In the genomic region with DNA sequence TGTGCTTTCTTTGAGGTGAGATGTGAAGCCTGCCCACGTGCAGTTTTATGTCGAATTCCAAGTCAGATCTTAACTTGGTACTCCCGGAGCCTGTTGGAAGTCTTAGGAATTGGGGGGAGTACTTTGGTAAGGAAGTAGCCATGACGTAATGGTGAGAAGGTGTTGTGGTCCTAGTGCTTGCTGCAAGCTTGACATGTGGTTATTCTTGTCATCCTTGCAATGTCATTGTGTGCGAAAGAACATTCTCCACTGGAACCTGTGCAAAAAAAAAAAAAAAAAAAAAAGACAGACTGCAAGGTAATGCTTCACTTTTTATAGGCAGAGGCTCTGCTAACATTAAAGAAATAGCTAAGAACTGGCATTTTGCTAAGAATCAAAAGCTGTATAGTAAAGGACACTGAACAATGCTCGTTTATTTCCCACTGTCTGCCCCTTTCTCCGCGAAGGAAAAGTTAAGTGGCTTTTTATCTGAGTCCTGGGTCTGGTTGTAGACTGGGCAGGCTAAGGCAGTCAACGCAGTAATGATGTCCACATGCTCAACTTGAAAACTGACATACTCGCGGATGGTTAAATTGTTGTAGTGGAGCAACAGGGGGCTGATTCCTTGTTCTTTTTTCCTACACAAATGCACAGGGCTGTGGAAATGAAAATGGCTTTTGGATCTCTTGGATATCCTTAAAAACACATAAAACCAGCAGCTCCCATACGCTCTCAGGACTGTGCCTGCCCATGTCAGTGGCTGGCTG, we compare ENCODE assay signal across 16 cellular contexts. TPM values are rescaled to one million over a fixed set of nuclear protein-coding genes. Genes with fewer than 3 reads are reported as not detected.
DNase-seq lines count a peak whose midpoint lies in the region; ATAC-seq, FAIRE-seq and TF ChIP-seq lines count a peak whose summit lies in the region.
"Had no signal": no experiment of that assay in that cellular context is flagged by ENCODE, and none has a peak within 500 bp of the region (broad histone marks: within the 10 kb centered on the region; RNA-seq: fewer than 3 reads in every experiment).

No MANE protein-coding gene starts in this region.

- H3K4me1 ChIP-seq in HepG2 (ENCODE audit: insufficient read depth, low read length) (no peaks in the 10 kb centered on the region), right lobe of liver (no peaks in the 10 kb centered on the region), mesenchymal stem cell (ENCODE audit: control insufficient read depth, insufficient read depth, low read depth, low read length) (peaks cover 13% of the 10 kb centered on the region)

- in situ Hi-C loops in HepG2 (cut with HindIII; ENCODE audit: extremely low pct_ligation_motif_present, low pct_unique_long_range_greater_than_20kb), result no loop called here

- no peak overlapping the region for H3K23ac ChIP-seq in mesenchymal stem cell (ENCODE audit: low read length in 2 of 2)

- no TSS peak for BruUV-seq in HepG2 (replicated peaks; lab: Mats Ljungman, UMichigan)

- TF ChIP-seq EP300 in HepG2 (IDR thresholded peaks at IDR 0.05; ENCODE audit: low read depth in 2 of 2, low read length in 2 of 2) (no peak), HepG2 (CRISPR knock-in tag; IDR thresholded peaks at IDR 0.05; ENCODE audit: borderline replicate concordance) (no peak)

- H3K9me3 ChIP-seq in HepG2 (ENCODE audit: low read length) (no peaks in the 10 kb centered on the region), right lobe of liver (no peaks in the 10 kb centered on the region), mesenchymal stem cell (ENCODE audit: control insufficient read depth, low read length) (no peaks in the 10 kb centered on the region)
- H3K9me3 ChIP-seq: SJSA1, testis had no signal

- intact Hi-C loops in HepG2 (cut with micrococcal nuclease; ENCODE audit: unreplicated experiment) (no loop called here), right lobe of liver (cut with DNase I) (no loop called here)

- H3K14ac ChIP-seq in mesenchymal stem cell (ENCODE audit: low read length in 2 of 2), result no peak overlapping the region

- no peaks in the 10 kb centered on the region for H3K36me3 ChIP-seq in HepG2 (replicated peaks in 1 of 2; ENCODE audit: control insufficient read depth in 1 of 2, insufficient read depth in 2 of 2, low read length in 2 of 2)
- H3K36me3 ChIP-seq in right lobe of liver, result no peaks in the 10 kb centered on the region
- H3K36me3 ChIP-seq in mesenchymal stem cell (ENCODE audit: control insufficient read depth in 1 of 2, insufficient read depth in 2 of 2, low read depth in 1 of 2, low read length in 2 of 2), result no peaks in the 10 kb centered on the region
- H3K36me3 ChIP-seq: SJSA1 had no signal

- DNase-seq in HepG2 (ENCODE audit: low spot score) (no peak), right lobe of liver (no peak), cerebellum (ENCODE audit: low spot score) (peak; percentile 47), mesenchymal stem cell (no peak), coronary artery (ENCODE audit: low spot score) (no peak), medulla oblongata (ENCODE audit: extremely low spot score) (no peak), OCI-M1 (lab: John Stamatoyannopoulos, UW) (no peak)
- DNase-seq: activated CD4-positive, alpha-beta T cell treated with anti-CD3 and anti-CD28 coated beads, Interleukin-2, amount 50 U/mL, for 4 hours; activated naive CD8-positive, alpha-beta T cell treated with anti-CD3 and anti-CD28 coated beads, Interleukin-2, amount 10 ng/mL, durations not matched to agents 7 days and 5 days; activated T-cell treated with anti-CD3 and anti-CD28 coated beads, Interleukin-2, amount 50 U/mL, for 48 hours; CD8-positive, alpha-beta memory T cell; GDM1; NCI-H2107; testis had no signal

- no peak overlapping the region for H4K91ac ChIP-seq in mesenchymal stem cell (ENCODE audit: low read length)

- no peak overlapping the region for H3K27ac ChIP-seq in HepG2 (ENCODE audit: extremely low read length, insufficient read depth, low read length)
- no peak overlapping the region for H3K27ac ChIP-seq in right lobe of liver
- H3K27ac ChIP-seq in mesenchymal stem cell (ENCODE audit: low read length, poor library complexity, severe bottlenecking), result no peak overlapping the region
- H3K27ac ChIP-seq in coronary artery, result no peak overlapping the region
- H3K27ac ChIP-seq: SJSA1, testis had no signal

- 18% methylated on average over 12 of the region's 12 CpGs for WGBS in HepG2 (ENCODE audit: low lambda C conversion rate)
- WGBS in right lobe of liver (ENCODE audit: insufficient coverage, low coverage, low lambda C conversion rate, missing lambda C conversion rate), result 23% methylated on average over 12 of the region's 12 CpGs
- WGBS in mesenchymal stem cell, result 38% methylated on average over 9 of the region's 12 CpGs

- TF ChIP-seq CTCF in HepG2 (CRISPR knock-in tag; IDR thresholded peaks at IDR 0.05) (no peak), right lobe of liver (IDR thresholded peaks at IDR 0.05) (no peak), coronary artery (IDR thresholded peaks at IDR 0.05) (no peak)

- H3K79me2 ChIP-seq in HepG2 (ENCODE audit: insufficient read depth, low read length), result no peaks in the 10 kb centered on the region

- H2AK5ac ChIP-seq in mesenchymal stem cell (ENCODE audit: low read length, severe bottlenecking), result no peak overlapping the region

- CTCF ChIA-PET in HepG2 (lab: Yijun Ruan, JAX; ENCODE audit: low intra/inter-chr PET ratio, low total read pairs), result no interaction called here

- no peak overlapping the region for H4K8ac ChIP-seq in mesenchymal stem cell (ENCODE audit: low read length)

- POLR2A ChIA-PET in HepG2 (lab: Yijun Ruan, JAX), result no interaction called here

- H4K20me1 ChIP-seq in HepG2 (ENCODE audit: insufficient read depth, low read length), result no peaks in the 10 kb centered on the region

- FAIRE-seq in HepG2 (lab: Jason Lieb, UNC), result no peak

- H3K9ac ChIP-seq in HepG2 (ENCODE audit: insufficient read depth, low read depth, low read length) (no peak overlapping the region), mesenchymal stem cell (ENCODE audit: low read length) (peak overlapping the region; percentile 5)

- TF ChIP-seq POLR2A in HepG2 (IDR thresholded peaks at IDR 0.05; ENCODE audit: insufficient read depth in 1 of 2, low read depth in 2 of 2, low read length in 2 of 2) (no peak), right lobe of liver (IDR thresholded peaks at IDR 0.05) (no peak)

- ATAC-seq in HepG2 (no peak), right lobe of liver (no peak), HG03342 (IDR thresholded peaks at IDR 0.05; ENCODE audit: unreplicated experiment) (no peak)

- H2BK12ac ChIP-seq in mesenchymal stem cell (ENCODE audit: low read length in 2 of 2), result no peak overlapping the region

- H3K4me2 ChIP-seq in HepG2 (ENCODE audit: low read depth, low read length), result no peak overlapping the region
- H3K4me2 ChIP-seq in mesenchymal stem cell (ENCODE audit: low read length, poor library complexity, severe bottlenecking), result no peak overlapping the region

- H2BK15ac ChIP-seq in mesenchymal stem cell (ENCODE audit: low read depth, poor library complexity, severe bottlenecking), result no peak overlapping the region

- no peak overlapping the region for H3K18ac ChIP-seq in mesenchymal stem cell (ENCODE audit: low read depth in 1 of 2, low read length in 2 of 2)

- H3K4me3 ChIP-seq in HepG2 (replicated peaks in 1 of 3; ENCODE audit: insufficient read depth in 1 of 3, low read depth in 2 of 3, low read length in 3 of 3) (no peak overlapping the region), right lobe of liver (no peak overlapping the region), mesenchymal stem cell (ENCODE audit: insufficient read depth in 1 of 2, low read depth in 1 of 2, low read length in 2 of 2) (peak overlapping the region in 1 of 2 experiments; percentile 84), coronary artery (no peak overlapping the region)
- H3K4me3 ChIP-seq: SJSA1 had no signal

- no peak for TF ChIP-seq RAD21 in HepG2 (CRISPR knock-in tag; IDR thresholded peaks at IDR 0.05)

- no peak overlapping the region for H2BK5ac ChIP-seq in mesenchymal stem cell (ENCODE audit: low read depth, low read length, poor library complexity, severe bottlenecking)

- H2BK120ac ChIP-seq in mesenchymal stem cell (ENCODE audit: low read depth, low read length), result no peak overlapping the region

- H3K4ac ChIP-seq in mesenchymal stem cell (ENCODE audit: low read depth in 1 of 2, low read length in 2 of 2), result no peak overlapping the region

- H3K27me3 ChIP-seq in HepG2 (ENCODE audit: control insufficient read depth in 1 of 2, insufficient read depth in 2 of 2, low read length in 2 of 2) (peaks cover 2 to 47% of the 10 kb centered on the region in 2 experiments; a peak in 4 of 5 replicates), right lobe of liver (peaks cover 0 to 21% of the 10 kb centered on the region in 2 donors), mesenchymal stem cell (ENCODE audit: control insufficient read depth in 1 of 2, insufficient read depth in 1 of 2, low read length in 2 of 2) (peaks cover 20 to 48% of the 10 kb centered on the region in 2 experiments)
- H3K27me3 ChIP-seq: testis had no signal

- H3K79me1 ChIP-seq in mesenchymal stem cell (replicated peaks; ENCODE audit: low read length, poor library complexity, severe bottlenecking), result no peaks in the 10 kb centered on the region

- no peak overlapping the region for H2AFZ ChIP-seq in HepG2 (ENCODE audit: low read length)
- no peak overlapping the region for H2AFZ ChIP-seq in mesenchymal stem cell (ENCODE audit: low read depth, low read length)

RNA-seq across cellular contexts. Expression of gene KAZN, which starts 2.1 kb away (rescaled TPM):
- total RNA-seq in HepG2 (2016; rRNA removed; fragmentation: Illumina TruSeq; extraction: Trizol), result 10.4 and 10.6 TPM in 2 replicates
- 9.3 and 10.1 TPM in 2 replicates for total RNA-seq in HepG2 (2016; cell fraction: cytosol; rRNA removed; fragmentation: Illumina TruSeq; extraction: Trizol; ENCODE audit: low read depth)
- total RNA-seq in HepG2 (2016; cell fraction: insoluble cytoplasmic fraction; rRNA removed; fragmentation: Illumina TruSeq; extraction: Trizol), result 7.0 and 10.4 TPM in 2 replicates
- total RNA-seq in HepG2 (2016; cell fraction: membrane; rRNA removed; fragmentation: Illumina TruSeq; extraction: Trizol), result 20.0 and 21.9 TPM in 2 replicates
- total RNA-seq in HepG2 (2016; cell fraction: nucleus; rRNA removed; fragmentation: Illumina TruSeq; extraction: Trizol), result 9.8 and 10.4 TPM in 2 replicates
- polyA plus RNA-seq in HepG2 (2011; rRNA removed), result 12.9 and 13.5 TPM in 2 replicates
- polyA plus RNA-seq in HepG2 (2011; cell fraction: cytosol; rRNA removed), result 9.7 and 10.7 TPM in 2 replicates
- 27.9 and 29.3 TPM in 2 replicates for polyA plus RNA-seq in HepG2 (2011; cell fraction: nucleus; rRNA removed)
- 18.2 and 19.5 TPM in 2 replicates for polyA plus RNA-seq in HepG2 (2012)
- polyA plus RNA-seq in HepG2 (2016; cell fraction: cytosol; fragmentation: Illumina TruSeq; extraction: Trizol; ENCODE audit: low read depth), result 22.4 and 22.5 TPM in 2 replicates
- 15.4 and 17.5 TPM in 2 replicates for polyA plus RNA-seq in HepG2 (2016; cell fraction: insoluble cytoplasmic fraction; fragmentation: Illumina TruSeq; extraction: Trizol; ENCODE audit: low read depth)
- polyA plus RNA-seq in HepG2 (2016; cell fraction: membrane; fragmentation: Illumina TruSeq; extraction: Trizol; ENCODE audit: low read depth), result 30.9 and 31.3 TPM in 2 replicates
- 30.3 and 31.2 TPM in 2 replicates for polyA plus RNA-seq in HepG2 (2016; cell fraction: nucleus; fragmentation: Illumina TruSeq; extraction: Trizol; ENCODE audit: insufficient read depth, low read depth)
- polyA minus RNA-seq in HepG2 (2011; rRNA and poly(A)+ RNA removed; ENCODE audit: low replicate concordance), result 12.3 TPM in 1 of 2 replicates, not detected in the other
- polyA minus RNA-seq in HepG2 (2011; cell fraction: cytosol; rRNA and poly(A)+ RNA removed), result 8.1 and 9.6 TPM in 2 replicates
- polyA minus RNA-seq in HepG2 (2011; cell fraction: nucleus; rRNA and poly(A)+ RNA removed), result 14.3 and 14.5 TPM in 2 replicates
- total RNA-seq in right lobe of liver, result 1 to 10 TPM; 1.5 to 7.2 (median 2.7) TPM
- 22.6 TPM for total RNA-seq in cerebellum
- 31.1 TPM for polyA plus RNA-seq in mesenchymal stem cell (2013, experiment 1 of 2)
- polyA plus RNA-seq in mesenchymal stem cell (2013, experiment 2 of 2), result 31.1 TPM
